1 cellular context compared by ENCODE assay signal in the genomic region with DNA sequence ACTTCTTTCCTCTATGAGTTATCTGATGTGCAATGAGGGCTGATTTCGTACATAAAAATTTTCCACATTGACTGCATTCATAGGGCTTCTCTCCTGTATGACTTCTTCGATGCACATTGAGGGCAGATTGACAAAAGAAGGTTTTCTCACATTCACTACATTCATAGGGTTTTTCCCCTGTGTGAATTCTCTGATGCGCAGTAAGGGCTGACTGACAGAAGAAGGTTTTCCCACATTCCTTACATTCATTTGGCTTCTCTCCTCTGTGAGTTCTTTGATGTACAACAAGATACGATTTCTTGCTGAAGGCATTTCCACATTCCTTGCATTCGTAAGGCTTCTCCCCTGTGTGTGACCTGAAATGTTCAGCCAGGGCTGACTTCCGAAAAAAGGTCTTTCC.
TF ChIP-seq lines count a peak whose summit lies in the region.

No MANE protein-coding gene starts in this region.

TF ChIP-seq in liver, 16 proteins besides CTCF, POLR2A, EP300 and RAD21 (continued from another document):
- TF ChIP-seq MAX (IDR thresholded peaks at IDR 0.05) (no peak), ZBTB33 (IDR thresholded peaks at IDR 0.05) (no peak), HNF4G (IDR thresholded peaks at IDR 0.05) (no peak), SP1 (IDR thresholded peaks at IDR 0.05) (no peak), FOXA1 (IDR thresholded peaks at IDR 0.05) (no peak), GABPA (IDR thresholded peaks at IDR 0.05 in 1 of 2, conservative IDR thresholded peaks at IDR 0.05 in 1 of 2) (no peak), ATF3 (IDR thresholded peaks at IDR 0.05) (no peak)
